In genomic region chr3:20846081-20846480, GRCh38 we compare ENCODE assay signal across 27 cellular contexts.
"Had no signal": no experiment of that assay in that cellular context is flagged by ENCODE, and none has a peak within 500 bp of the region (broad histone marks: within the 10 kb centered on the region; RNA-seq: fewer than 3 reads in every experiment).

No MANE protein-coding gene starts in this region.

- H3K27ac Mint-ChIP-seq: activated B cell treated with CpG ODN at 0.5 μM for 24 hours; activated naive CD8-positive, alpha-beta T cell treated with anti-CD3 and anti-CD28 coated beads for 36 hours; activated T-helper 2 cell treated with anti-CD3 and anti-CD28 coated beads, Interferon-gamma antibody, Interleukin-2, Interleukin-4, amounts not matched to agents 10 μg/mL and 5 μg/mL and 100 μg/mL, durations not matched to agents 14 hours and 24 hours and 36 hours; endodermal cell; memory B cell; nephron; type B pancreatic cell had no signal

- DNase-seq: activated B cell treated with CpG ODN at 0.5 μM for 24 hours; activated CD4-positive, alpha-beta T cell treated with anti-CD3 and anti-CD28 coated beads for 4 hours; activated CD4-positive, alpha-beta T cell treated with anti-CD3 and anti-CD28 coated beads, Interleukin-2, amount 50 U/mL, for 48 hours; activated CD8-positive, alpha-beta memory T cell treated with anti-CD3 and anti-CD28 coated beads, Interleukin-2, amount 50 U/mL, for 48 hours; activated naive CD4-positive, alpha-beta T cell treated with Interleukin-2 at 50 U/mL for 16 hours; activated naive CD8-positive, alpha-beta T cell treated with anti-CD3 and anti-CD28 coated beads for 36 hours; activated T-cell treated with anti-CD3 and anti-CD28 coated beads, Interleukin-2, amount 50 U/mL, for 4 hours; cortex of kidney; endodermal cell; heart left ventricle; islet precursor cell; left colon; pancreas; psoas muscle; spleen; stimulated activated CD4-positive, alpha-beta T cell treated with anti-CD3 and anti-CD28 coated beads, Interleukin-4, amount 100 ng/mL, for 1 hour; stimulated activated naive CD4-positive, alpha-beta T cell treated with Interleukin-2 at 50 U/mL for 16 hours had no signal

- H3K36me3 Mint-ChIP-seq: activated naive CD8-positive, alpha-beta T cell treated with anti-CD3 and anti-CD28 coated beads for 36 hours; memory B cell; type B pancreatic cell had no signal

- H3K9me3 Mint-ChIP-seq: activated naive CD8-positive, alpha-beta T cell treated with anti-CD3 and anti-CD28 coated beads for 36 hours; endodermal cell; memory B cell; nephron; type B pancreatic cell had no signal

- H3K4me3 Mint-ChIP-seq: activated B cell treated with CpG ODN at 0.5 μM for 24 hours; activated naive CD8-positive, alpha-beta T cell treated with anti-CD3 and anti-CD28 coated beads for 36 hours; activated T-cell treated with anti-CD3 and anti-CD28 coated beads, Interleukin-2, amount 50 U/mL, for 4 hours; central memory CD8-positive, alpha-beta T cell; endodermal cell; memory B cell; nephron; type B pancreatic cell had no signal

- H3K27me3 Mint-ChIP-seq: activated B cell treated with CpG ODN at 0.5 μM for 24 hours; activated naive CD8-positive, alpha-beta T cell treated with anti-CD3 and anti-CD28 coated beads for 36 hours; central memory CD8-positive, alpha-beta T cell; memory B cell; type B pancreatic cell had no signal

- H3K4me1 Mint-ChIP-seq: activated B cell treated with CpG ODN at 0.5 μM for 24 hours; activated naive CD8-positive, alpha-beta T cell treated with anti-CD3 and anti-CD28 coated beads for 36 hours; central memory CD8-positive, alpha-beta T cell; memory B cell had no signal

- H3K9me3 ChIP-seq: gastroesophageal sphincter, heart left ventricle, neutrophil, pancreas, psoas muscle, right atrium auricular region, thoracic aorta, vagina had no signal

- H3K4me1 ChIP-seq: gastroesophageal sphincter, heart left ventricle, pancreas, psoas muscle, right atrium auricular region, spleen, vagina had no signal

- H3K27ac ChIP-seq: gastroesophageal sphincter, heart left ventricle, neutrophil, pancreas, psoas muscle, right atrium auricular region, spleen, thoracic aorta, vagina had no signal

- H3K4me3 ChIP-seq: gastroesophageal sphincter, heart left ventricle, pancreas, psoas muscle, right atrium auricular region, spleen, thoracic aorta, vagina had no signal

- ATAC-seq: activated T-cell treated with anti-CD3 and anti-CD28 coated beads, Interleukin-2, amount 50 U/mL, for 4 hours; gastroesophageal sphincter; heart left ventricle; left colon; pancreas; psoas muscle had no signal

- H3K36me3 ChIP-seq: gastroesophageal sphincter, heart left ventricle, neutrophil, pancreas, right atrium auricular region, spleen, thoracic aorta, vagina had no signal
